In the genomic region with DNA sequence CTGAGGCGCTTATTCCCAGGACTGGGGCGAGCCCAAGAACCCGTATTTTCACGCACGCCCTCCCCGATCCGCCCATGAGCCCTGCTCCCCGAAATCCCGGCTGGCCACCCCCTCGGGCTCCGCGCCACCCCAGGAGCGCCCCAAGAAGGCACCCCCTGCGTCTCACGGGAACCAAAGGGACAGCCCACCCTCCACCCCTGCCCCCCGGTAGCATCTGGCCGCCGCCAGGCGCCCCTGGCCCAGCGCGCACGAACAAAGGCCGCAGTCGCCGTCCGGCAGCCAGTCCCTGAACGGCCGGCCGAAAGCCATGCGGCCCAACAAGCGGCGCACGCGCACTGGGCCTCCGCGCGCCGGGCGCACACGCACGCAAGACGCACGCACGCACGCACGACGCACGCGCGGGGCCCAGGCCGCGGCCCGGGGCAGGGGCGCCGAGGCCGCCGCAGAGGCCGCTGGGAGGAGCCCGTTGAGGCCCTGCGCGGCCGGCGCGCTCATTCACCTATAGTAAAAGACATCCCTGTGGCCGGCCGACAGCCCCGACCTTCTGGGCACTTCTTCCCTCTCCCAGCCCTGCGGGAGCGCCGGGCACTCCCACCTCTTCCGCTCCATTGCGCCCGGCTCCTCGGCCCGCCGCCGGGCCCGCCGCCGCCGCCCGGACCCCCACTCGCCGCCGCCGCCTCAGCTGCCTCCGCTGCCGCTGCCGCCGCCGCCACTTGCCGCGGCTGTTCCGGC, we compare ENCODE assay signal across 8 cellular contexts. TPM values are rescaled to one million over a fixed set of nuclear protein-coding genes. Genes with fewer than 3 reads are reported as not detected.
DNase-seq lines count a peak whose midpoint lies in the region; ATAC-seq lines count a peak whose summit lies in the region.

No MANE protein-coding gene starts in this region.

- DNase-seq in DMS114 treated with DMSO at 0.1 percent for 48 hours (lab: John Stamatoyannopoulos, UW; ENCODE audit: unreplicated experiment): peak; percentile 35
- peak; percentile 89 for DNase-seq in OCI-M1 (lab: John Stamatoyannopoulos, UW)
- DNase-seq in activated T-helper 1 cell treated with anti-CD3 and anti-CD28 coated beads, Interleukin-12 subunit alpha, Interleukin-12 subunit beta, Interleukin-2, Interleukin-4 antibody, amounts not matched to agents 30 ng/mL and 10 ng/mL and 1 ng/mL, durations not matched to agents 14 hours and 24 hours and 36 hours (ENCODE audit: low spot score): peak; percentile 85
- peak; percentile 90 for DNase-seq in fibroblast of gingiva (ENCODE audit: low read depth)
- DNase-seq in naive thymus-derived CD4-positive, alpha-beta T cell: peak; percentile 78 to 90 (median 88)
- peak; percentile 78 to 89 for DNase-seq in stimulated activated effector memory CD8-positive, alpha-beta T cell treated with anti-CD3 and anti-CD28 coated beads, Interleukin-12 subunit alpha, Interleukin-12 subunit beta, amount 100 ng/mL, for 72 hours (ENCODE audit: low spot score in 2 of 2)

- no peaks in the 10 kb centered on the region for H3K9me3 ChIP-seq in HUES48 (ENCODE audit: control insufficient read depth, insufficient read depth, low read length)
- H3K9me3 ChIP-seq in naive thymus-derived CD4-positive, alpha-beta T cell (ENCODE audit: control insufficient read depth in 2 of 3, low read length in 3 of 3): no peaks in the 10 kb centered on the region

- no peaks in the 10 kb centered on the region for H3K27me3 ChIP-seq in HUES48 (ENCODE audit: control insufficient read depth, insufficient read depth, low read length)
- no peaks in the 10 kb centered on the region for H3K27me3 ChIP-seq in naive thymus-derived CD4-positive, alpha-beta T cell (ENCODE audit: control insufficient read depth in 2 of 2, insufficient read depth in 2 of 2, low read length in 2 of 2)

- POLR2A ChIA-PET in naive thymus-derived CD4-positive, alpha-beta T cell (lab: Charles Lee): interaction anchor here (0.5 to 2.4 kb wide), 9 partner anchors 11 to 102 kb away, joined by 3 to 52 read pairs (median 6); a partner anchor contains a TSS

- peaks cover 6% of the 10 kb centered on the region for H3K4me1 ChIP-seq in HUES48 (ENCODE audit: control insufficient read depth, insufficient read depth, low read length)
- H3K4me1 ChIP-seq in naive thymus-derived CD4-positive, alpha-beta T cell (ENCODE audit: control insufficient read depth in 2 of 2, insufficient read depth in 2 of 2, low read length in 2 of 2): peaks cover 10 to 16% of the 10 kb centered on the region in 2 donors

- peaks cover 19% of the 10 kb centered on the region for H3K36me3 ChIP-seq in HUES48 (ENCODE audit: control insufficient read depth, insufficient read depth, low read length)
- peaks cover 0 to 13% (median under 1%) of the 10 kb centered on the region in 3 experiments for H3K36me3 ChIP-seq in naive thymus-derived CD4-positive, alpha-beta T cell (ENCODE audit: control insufficient read depth in 2 of 3, insufficient read depth in 3 of 3, low read length in 3 of 3)

- ATAC-seq in GM21390 (IDR thresholded peaks at IDR 0.05; ENCODE audit: unreplicated experiment): peak; percentile 61
- ATAC-seq in naive thymus-derived CD4-positive, alpha-beta T cell: peak; percentile 87
- peak; percentile 92 for ATAC-seq in stimulated activated effector memory CD8-positive, alpha-beta T cell treated with anti-CD3 and anti-CD28 coated beads, Interleukin-12 subunit alpha, Interleukin-12 subunit beta, amount 100 ng/mL, for 72 hours

- H3K27ac ChIP-seq in HUES48 (ENCODE audit: low read depth, low read length): peak overlapping the region; percentile 100
- peak overlapping the region; percentile 99 for H3K27ac ChIP-seq in naive thymus-derived CD4-positive, alpha-beta T cell (ENCODE audit: low read depth, low read length)

- no peaks in the 10 kb centered on the region for H3K9me3 Mint-ChIP-seq in activated T-helper 1 cell treated with anti-CD3 and anti-CD28 coated beads, Interleukin-12 subunit alpha, Interleukin-12 subunit beta, Interleukin-2, Interleukin-4 antibody, amounts not matched to agents 30 ng/mL and 10 ng/mL and 1 ng/mL, durations not matched to agents 14 hours and 24 hours and 36 hours
- H3K9me3 Mint-ChIP-seq in naive thymus-derived CD4-positive, alpha-beta T cell: no peaks in the 10 kb centered on the region
- no peaks in the 10 kb centered on the region for H3K9me3 Mint-ChIP-seq in stimulated activated effector memory CD8-positive, alpha-beta T cell treated with anti-CD3 and anti-CD28 coated beads, Interleukin-12 subunit alpha, Interleukin-12 subunit beta, amount 100 ng/mL, for 72 hours

- intact Hi-C loops in activated T-helper 1 cell treated with anti-CD3 and anti-CD28 coated beads, Interleukin-12 subunit alpha, Interleukin-12 subunit beta, Interleukin-2, Interleukin-4 antibody, amounts not matched to agents 30 ng/mL and 10 ng/mL and 1 ng/mL, durations not matched to agents 14 hours and 24 hours and 36 hours (cut with micrococcal nuclease): loop anchor here (1.0 to 5.0 kb wide), 5 partner anchors 13 to 315 kb away; a partner anchor contains a TSS
- intact Hi-C loops in naive thymus-derived CD4-positive, alpha-beta T cell (cut with micrococcal nuclease): loop anchor here (1.0 to 5.0 kb wide), 8 partner anchors 13 to 315 kb away; a partner anchor contains a TSS

- H3K27me3 Mint-ChIP-seq in activated T-helper 1 cell treated with anti-CD3 and anti-CD28 coated beads, Interleukin-12 subunit alpha, Interleukin-12 subunit beta, Interleukin-2, Interleukin-4 antibody, amounts not matched to agents 30 ng/mL and 10 ng/mL and 1 ng/mL, durations not matched to agents 14 hours and 24 hours and 36 hours (ENCODE audit: insufficient read depth): no peaks in the 10 kb centered on the region
- no peaks in the 10 kb centered on the region for H3K27me3 Mint-ChIP-seq in naive thymus-derived CD4-positive, alpha-beta T cell

- peaks cover 20% of the 10 kb centered on the region for H3K4me1 Mint-ChIP-seq in activated T-helper 1 cell treated with anti-CD3 and anti-CD28 coated beads, Interleukin-12 subunit alpha, Interleukin-12 subunit beta, Interleukin-2, Interleukin-4 antibody, amounts not matched to agents 30 ng/mL and 10 ng/mL and 1 ng/mL, durations not matched to agents 14 hours and 24 hours and 36 hours (ENCODE audit: low read depth)
- peaks cover 11 to 22% (median 17%) of the 10 kb centered on the region in 7 donors for H3K4me1 Mint-ChIP-seq in naive thymus-derived CD4-positive, alpha-beta T cell
- peaks cover 14% of the 10 kb centered on the region for H3K4me1 Mint-ChIP-seq in stimulated activated effector memory CD8-positive, alpha-beta T cell treated with anti-CD3 and anti-CD28 coated beads, Interleukin-12 subunit alpha, Interleukin-12 subunit beta, amount 100 ng/mL, for 72 hours

- peak overlapping the region; percentile 99 for H3K4me3 ChIP-seq in HUES48 (ENCODE audit: low read depth, low read length)
- peak overlapping the region; percentile 75 for H3K4me3 ChIP-seq in naive thymus-derived CD4-positive, alpha-beta T cell (ENCODE audit: low read length)

- H3K4me3 Mint-ChIP-seq in activated T-helper 1 cell treated with anti-CD3 and anti-CD28 coated beads, Interleukin-12 subunit alpha, Interleukin-12 subunit beta, Interleukin-2, Interleukin-4 antibody, amounts not matched to agents 30 ng/mL and 10 ng/mL and 1 ng/mL, durations not matched to agents 14 hours and 24 hours and 36 hours: peak overlapping the region; percentile 91
- peak overlapping the region; percentile 84 to 92 (median 88) for H3K4me3 Mint-ChIP-seq in naive thymus-derived CD4-positive, alpha-beta T cell
- peak overlapping the region; percentile 96 for H3K4me3 Mint-ChIP-seq in stimulated activated effector memory CD8-positive, alpha-beta T cell treated with anti-CD3 and anti-CD28 coated beads, Interleukin-12 subunit alpha, Interleukin-12 subunit beta, amount 100 ng/mL, for 72 hours

- H3K27ac Mint-ChIP-seq in activated T-helper 1 cell treated with anti-CD3 and anti-CD28 coated beads, Interleukin-12 subunit alpha, Interleukin-12 subunit beta, Interleukin-2, Interleukin-4 antibody, amounts not matched to agents 30 ng/mL and 10 ng/mL and 1 ng/mL, durations not matched to agents 14 hours and 24 hours and 36 hours: peak overlapping the region; percentile 91
- peak overlapping the region; percentile 33 to 95 (median 91) for H3K27ac Mint-ChIP-seq in naive thymus-derived CD4-positive, alpha-beta T cell
- H3K27ac Mint-ChIP-seq in stimulated activated effector memory CD8-positive, alpha-beta T cell treated with anti-CD3 and anti-CD28 coated beads, Interleukin-12 subunit alpha, Interleukin-12 subunit beta, amount 100 ng/mL, for 72 hours: peak overlapping the region; percentile 94

- peak overlapping the region; percentile 99 for H3K9ac ChIP-seq in HUES48 (ENCODE audit: low read depth, low read length)

- CTCF ChIA-PET in naive thymus-derived CD4-positive, alpha-beta T cell (lab: Charles Lee): interaction anchor here (1.0 to 1.3 kb wide), 2 partner anchors 12 to 17 kb away, joined by 3 read pairs; no protein-coding TSS in a partner anchor

- H3K36me3 Mint-ChIP-seq in activated T-helper 1 cell treated with anti-CD3 and anti-CD28 coated beads, Interleukin-12 subunit alpha, Interleukin-12 subunit beta, Interleukin-2, Interleukin-4 antibody, amounts not matched to agents 30 ng/mL and 10 ng/mL and 1 ng/mL, durations not matched to agents 14 hours and 24 hours and 36 hours (ENCODE audit: low read depth): peaks cover 7% of the 10 kb centered on the region
- peaks cover 0 to 2% (median 0%) of the 10 kb centered on the region in 5 donors for H3K36me3 Mint-ChIP-seq in naive thymus-derived CD4-positive, alpha-beta T cell
- H3K36me3 Mint-ChIP-seq in stimulated activated effector memory CD8-positive, alpha-beta T cell treated with anti-CD3 and anti-CD28 coated beads, Interleukin-12 subunit alpha, Interleukin-12 subunit beta, amount 100 ng/mL, for 72 hours: peaks cover 77% of the 10 kb centered on the region

RNA-seq across cellular contexts. Expression of a gene that starts 0.5 kb away (rescaled TPM):
- 136 and 139 TPM in 2 replicates for total RNA-seq in activated T-helper 1 cell treated with anti-CD3 and anti-CD28 coated beads, Interleukin-12 subunit alpha, Interleukin-12 subunit beta, Interleukin-2, Interleukin-4 antibody, amounts not matched to agents 30 ng/mL and 10 ng/mL and 1 ng/mL, durations not matched to agents 14 hours and 24 hours and 36 hours
- total RNA-seq in naive thymus-derived CD4-positive, alpha-beta T cell: 10 to 100 TPM; 50.1 to 87.8 (median 64.6) TPM
- 10 to 100 TPM in 1 of 2 donors, 1 to 10 TPM in 1; 9.1 to 23.1 TPM for polyA plus RNA-seq in naive thymus-derived CD4-positive, alpha-beta T cell

RNA-seq across cellular contexts. Expression of a gene that starts 13.1 kb away (rescaled TPM):
- total RNA-seq in activated T-helper 1 cell treated with anti-CD3 and anti-CD28 coated beads, Interleukin-12 subunit alpha, Interleukin-12 subunit beta, Interleukin-2, Interleukin-4 antibody, amounts not matched to agents 30 ng/mL and 10 ng/mL and 1 ng/mL, durations not matched to agents 14 hours and 24 hours and 36 hours: 171 and 176 TPM in 2 replicates
- total RNA-seq in naive thymus-derived CD4-positive, alpha-beta T cell: 100 to 1,000 TPM in 4 of 5 experiments, 10 to 100 TPM in 1; 94.3 to 170 (median 123) TPM
- polyA plus RNA-seq in naive thymus-derived CD4-positive, alpha-beta T cell: 100 to 1,000 TPM; 292 to 606 TPM

RNA-seq across cellular contexts. Expression of a gene that starts 24.1 kb away (rescaled TPM):
- 14.6 and 15.0 TPM in 2 replicates for total RNA-seq in activated T-helper 1 cell treated with anti-CD3 and anti-CD28 coated beads, Interleukin-12 subunit alpha, Interleukin-12 subunit beta, Interleukin-2, Interleukin-4 antibody, amounts not matched to agents 30 ng/mL and 10 ng/mL and 1 ng/mL, durations not matched to agents 14 hours and 24 hours and 36 hours
- 1 to 10 TPM; 2.1 to 8.3 (median 2.3) TPM for total RNA-seq in naive thymus-derived CD4-positive, alpha-beta T cell
- not detected for polyA plus RNA-seq in naive thymus-derived CD4-positive, alpha-beta T cell

Comparison
In these comparisons a context has a peak if more than half of its experiments do, and no peak if none do; other contexts are left out.
1. Peak in every context shown above with its lines: DNase-seq, ATAC-seq, H3K4me3 ChIP-seq and H3K27ac ChIP-seq.
2. DNase-seq: peak in every context shown above with its lines; median percentile 90 in fibroblast of gingiva; 89 in OCI-M1; 88 in naive thymus-derived CD4-positive, alpha-beta T cell; 85 in activated T-helper 1 cell treated with anti-CD3 and anti-CD28 coated beads, Interleukin-12 subunit alpha, Interleukin-12 subunit beta, Interleukin-2, Interleukin-4 antibody, amounts not matched to agents 30 ng/mL and 10 ng/mL and 1 ng/mL, durations not matched to agents 14 hours and 24 hours and 36 hours; 84 in stimulated activated effector memory CD8-positive, alpha-beta T cell treated with anti-CD3 and anti-CD28 coated beads, Interleukin-12 subunit alpha, Interleukin-12 subunit beta, amount 100 ng/mL, for 72 hours; 35 in DMS114 treated with DMSO at 0.1 percent for 48 hours.